Comparison of ENCODE assay signal across 1 cellular context in genomic region chr5:58042933-58043606, GRCh38.
A peak's percentile ranks its signal among the peaks of the same experiment; 100 is the strongest.
TF ChIP-seq lines count a peak whose summit lies in the region.

No MANE protein-coding gene starts in this region.

TF ChIP-seq in K562, 482 proteins besides CTCF, POLR2A, EP300 and RAD21 (continued from another document):
- TF ChIP-seq MGA (IDR thresholded peaks at IDR 0.05) (peak; percentile 12; the same call in 1 of the 2 replicates), SRF (CRISPR knock-in tag; IDR thresholded peaks at IDR 0.05) (no peak), ZEB2 (IDR thresholded peaks at IDR 0.05) (peak; percentile 51; the same call in 1 of the 2 replicates), KLF6 (CRISPR knock-in tag; IDR thresholded peaks at IDR 0.05; ENCODE audit: borderline replicate concordance) (no peak), RB1 (IDR thresholded peaks at IDR 0.05; ENCODE audit: low read depth) (no peak), ZNF518B (CRISPR knock-in tag; IDR thresholded peaks at IDR 0.05) (no peak), NCOR1 (IDR thresholded peaks at IDR 0.05) (peak; percentile 55; the same call in 1 of the 2 replicates), PHB (CRISPR knock-in tag; IDR thresholded peaks at IDR 0.05) (no peak), TEAD2 (tag; IDR thresholded peaks at IDR 0.05) (no peak), ZFPM2 (CRISPR knock-in tag; IDR thresholded peaks at IDR 0.05) (no peak), RFX5 (IDR thresholded peaks at IDR 0.05; ENCODE audit: low read depth, low read length) (no peak), CBX8 (IDR thresholded peaks at IDR 0.05; ENCODE audit: borderline replicate concordance, extremely low read depth, low read depth, low read length, poor library complexity, severe bottlenecking) (no peak), ZFP1 (CRISPR knock-in tag; IDR thresholded peaks at IDR 0.05) (no peak), ZNF77 (CRISPR knock-in tag; IDR thresholded peaks at IDR 0.05) (no peak), ZNF277 (CRISPR knock-in tag; IDR thresholded peaks at IDR 0.05; ENCODE audit: borderline replicate concordance) (no peak), ZHX1 (conservative IDR thresholded peaks at IDR 0.05; ENCODE audit: low read length) (no peak), NFIC (IDR thresholded peaks at IDR 0.05) (peak; percentile 35), NONO (IDR thresholded peaks at IDR 0.05; ENCODE audit: low read depth in 2 of 2, low read length in 1 of 2) (no peak), ZNF140 (CRISPR knock-in tag; IDR thresholded peaks at IDR 0.05) (no peak), ZNF232 (CRISPR knock-in tag; IDR thresholded peaks at IDR 0.05) (no peak)
